1 cellular context compared by ENCODE assay signal in the genomic region with DNA sequence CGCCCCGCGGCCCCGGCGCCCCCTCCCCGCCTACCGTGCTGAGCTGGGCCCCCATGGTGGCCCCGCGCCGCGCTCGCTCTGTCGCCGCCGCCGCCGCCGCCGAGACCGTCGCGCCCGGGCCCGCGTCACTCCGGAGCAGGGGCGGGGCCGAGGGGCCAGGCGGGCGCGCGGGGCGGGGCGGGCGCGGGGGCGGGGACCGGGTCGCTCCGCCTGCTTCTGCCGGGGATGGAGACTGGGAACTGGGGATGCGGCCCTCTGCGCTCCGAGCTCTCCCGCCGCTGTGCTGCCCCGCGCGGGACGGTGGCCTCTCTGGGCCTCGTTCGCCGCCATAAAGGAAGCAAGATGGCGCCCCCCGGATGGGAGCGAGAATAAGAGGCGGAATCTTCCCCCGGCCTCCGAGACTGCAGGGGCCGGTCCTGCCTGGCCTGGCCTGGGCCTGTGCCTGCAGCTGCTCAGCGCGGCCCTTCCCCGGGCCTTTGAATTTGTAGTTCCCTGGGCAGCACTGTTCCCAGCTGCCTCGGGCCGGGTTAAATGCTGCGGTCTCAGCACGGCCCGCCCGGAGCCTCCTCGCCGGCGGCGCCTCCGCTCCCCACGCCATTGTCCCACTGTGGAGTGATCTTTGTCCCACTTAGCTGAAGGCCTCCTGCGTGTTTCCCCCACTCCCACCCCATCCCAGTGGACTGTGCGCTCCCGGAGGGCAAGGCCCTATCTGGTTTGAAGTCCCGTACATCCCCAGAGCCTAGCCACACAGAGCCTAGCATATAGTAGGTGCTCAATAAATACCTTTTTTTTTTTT.
TF ChIP-seq lines count a peak whose summit lies in the region.

A gene (minus strand): TSS at position 132 of the 796 bp plus-strand sequence. CDS start 77 bp downstream, at position 55.

TF ChIP-seq in GM12878, 131 proteins besides CTCF, POLR2A, EP300 and RAD21 (continued from another document and continues in another):
- TF ChIP-seq, protein P1, sequence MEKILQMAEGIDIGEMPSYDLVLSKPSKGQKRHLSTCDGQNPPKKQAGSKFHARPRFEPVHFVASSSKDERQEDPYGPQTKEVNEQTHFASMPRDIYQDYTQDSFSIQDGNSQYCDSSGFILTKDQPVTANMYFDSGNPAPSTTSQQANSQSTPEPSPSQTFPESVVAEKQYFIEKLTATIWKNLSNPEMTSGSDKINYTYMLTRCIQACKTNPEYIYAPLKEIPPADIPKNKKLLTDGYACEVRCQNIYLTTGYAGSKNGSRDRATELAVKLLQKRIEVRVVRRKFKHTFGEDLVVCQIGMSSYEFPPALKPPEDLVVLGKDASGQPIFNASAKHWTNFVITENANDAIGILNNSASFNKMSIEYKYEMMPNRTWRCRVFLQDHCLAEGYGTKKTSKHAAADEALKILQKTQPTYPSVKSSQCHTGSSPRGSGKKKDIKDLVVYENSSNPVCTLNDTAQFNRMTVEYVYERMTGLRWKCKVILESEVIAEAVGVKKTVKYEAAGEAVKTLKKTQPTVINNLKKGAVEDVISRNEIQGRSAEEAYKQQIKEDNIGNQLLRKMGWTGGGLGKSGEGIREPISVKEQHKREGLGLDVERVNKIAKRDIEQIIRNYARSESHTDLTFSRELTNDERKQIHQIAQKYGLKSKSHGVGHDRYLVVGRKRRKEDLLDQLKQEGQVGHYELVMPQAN (conservative IDR thresholded peaks at IDR 0.05) = 0 out of 2 replicates have a peak, but pooled peaks have one; percentile 23
- TF ChIP-seq, protein P2, sequence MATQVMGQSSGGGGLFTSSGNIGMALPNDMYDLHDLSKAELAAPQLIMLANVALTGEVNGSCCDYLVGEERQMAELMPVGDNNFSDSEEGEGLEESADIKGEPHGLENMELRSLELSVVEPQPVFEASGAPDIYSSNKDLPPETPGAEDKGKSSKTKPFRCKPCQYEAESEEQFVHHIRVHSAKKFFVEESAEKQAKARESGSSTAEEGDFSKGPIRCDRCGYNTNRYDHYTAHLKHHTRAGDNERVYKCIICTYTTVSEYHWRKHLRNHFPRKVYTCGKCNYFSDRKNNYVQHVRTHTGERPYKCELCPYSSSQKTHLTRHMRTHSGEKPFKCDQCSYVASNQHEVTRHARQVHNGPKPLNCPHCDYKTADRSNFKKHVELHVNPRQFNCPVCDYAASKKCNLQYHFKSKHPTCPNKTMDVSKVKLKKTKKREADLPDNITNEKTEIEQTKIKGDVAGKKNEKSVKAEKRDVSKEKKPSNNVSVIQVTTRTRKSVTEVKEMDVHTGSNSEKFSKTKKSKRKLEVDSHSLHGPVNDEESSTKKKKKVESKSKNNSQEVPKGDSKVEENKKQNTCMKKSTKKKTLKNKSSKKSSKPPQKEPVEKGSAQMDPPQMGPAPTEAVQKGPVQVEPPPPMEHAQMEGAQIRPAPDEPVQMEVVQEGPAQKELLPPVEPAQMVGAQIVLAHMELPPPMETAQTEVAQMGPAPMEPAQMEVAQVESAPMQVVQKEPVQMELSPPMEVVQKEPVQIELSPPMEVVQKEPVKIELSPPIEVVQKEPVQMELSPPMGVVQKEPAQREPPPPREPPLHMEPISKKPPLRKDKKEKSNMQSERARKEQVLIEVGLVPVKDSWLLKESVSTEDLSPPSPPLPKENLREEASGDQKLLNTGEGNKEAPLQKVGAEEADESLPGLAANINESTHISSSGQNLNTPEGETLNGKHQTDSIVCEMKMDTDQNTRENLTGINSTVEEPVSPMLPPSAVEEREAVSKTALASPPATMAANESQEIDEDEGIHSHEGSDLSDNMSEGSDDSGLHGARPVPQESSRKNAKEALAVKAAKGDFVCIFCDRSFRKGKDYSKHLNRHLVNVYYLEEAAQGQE (IDR thresholded peaks at IDR 0.05; ENCODE audit: low read depth, low read length) = no peak
- no peak for TF ChIP-seq BCL11A (IDR thresholded peaks at IDR 0.05; ENCODE audit: low read depth, low read length)
- TF ChIP-seq, protein P3, sequence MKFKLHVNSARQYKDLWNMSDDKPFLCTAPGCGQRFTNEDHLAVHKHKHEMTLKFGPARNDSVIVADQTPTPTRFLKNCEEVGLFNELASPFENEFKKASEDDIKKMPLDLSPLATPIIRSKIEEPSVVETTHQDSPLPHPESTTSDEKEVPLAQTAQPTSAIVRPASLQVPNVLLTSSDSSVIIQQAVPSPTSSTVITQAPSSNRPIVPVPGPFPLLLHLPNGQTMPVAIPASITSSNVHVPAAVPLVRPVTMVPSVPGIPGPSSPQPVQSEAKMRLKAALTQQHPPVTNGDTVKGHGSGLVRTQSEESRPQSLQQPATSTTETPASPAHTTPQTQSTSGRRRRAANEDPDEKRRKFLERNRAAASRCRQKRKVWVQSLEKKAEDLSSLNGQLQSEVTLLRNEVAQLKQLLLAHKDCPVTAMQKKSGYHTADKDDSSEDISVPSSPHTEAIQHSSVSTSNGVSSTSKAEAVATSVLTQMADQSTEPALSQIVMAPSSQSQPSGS (IDR thresholded peaks at IDR 0.05; ENCODE audit: low read length) = no peak
- no peak for TF ChIP-seq SP1 (IDR thresholded peaks at IDR 0.05; ENCODE audit: low read depth, low read length)
- TF ChIP-seq MEF2B (IDR thresholded peaks at IDR 0.05; ENCODE audit: partially characterized antibody, poor library complexity, severe bottlenecking) = no peak
- TF ChIP-seq, protein P4, sequence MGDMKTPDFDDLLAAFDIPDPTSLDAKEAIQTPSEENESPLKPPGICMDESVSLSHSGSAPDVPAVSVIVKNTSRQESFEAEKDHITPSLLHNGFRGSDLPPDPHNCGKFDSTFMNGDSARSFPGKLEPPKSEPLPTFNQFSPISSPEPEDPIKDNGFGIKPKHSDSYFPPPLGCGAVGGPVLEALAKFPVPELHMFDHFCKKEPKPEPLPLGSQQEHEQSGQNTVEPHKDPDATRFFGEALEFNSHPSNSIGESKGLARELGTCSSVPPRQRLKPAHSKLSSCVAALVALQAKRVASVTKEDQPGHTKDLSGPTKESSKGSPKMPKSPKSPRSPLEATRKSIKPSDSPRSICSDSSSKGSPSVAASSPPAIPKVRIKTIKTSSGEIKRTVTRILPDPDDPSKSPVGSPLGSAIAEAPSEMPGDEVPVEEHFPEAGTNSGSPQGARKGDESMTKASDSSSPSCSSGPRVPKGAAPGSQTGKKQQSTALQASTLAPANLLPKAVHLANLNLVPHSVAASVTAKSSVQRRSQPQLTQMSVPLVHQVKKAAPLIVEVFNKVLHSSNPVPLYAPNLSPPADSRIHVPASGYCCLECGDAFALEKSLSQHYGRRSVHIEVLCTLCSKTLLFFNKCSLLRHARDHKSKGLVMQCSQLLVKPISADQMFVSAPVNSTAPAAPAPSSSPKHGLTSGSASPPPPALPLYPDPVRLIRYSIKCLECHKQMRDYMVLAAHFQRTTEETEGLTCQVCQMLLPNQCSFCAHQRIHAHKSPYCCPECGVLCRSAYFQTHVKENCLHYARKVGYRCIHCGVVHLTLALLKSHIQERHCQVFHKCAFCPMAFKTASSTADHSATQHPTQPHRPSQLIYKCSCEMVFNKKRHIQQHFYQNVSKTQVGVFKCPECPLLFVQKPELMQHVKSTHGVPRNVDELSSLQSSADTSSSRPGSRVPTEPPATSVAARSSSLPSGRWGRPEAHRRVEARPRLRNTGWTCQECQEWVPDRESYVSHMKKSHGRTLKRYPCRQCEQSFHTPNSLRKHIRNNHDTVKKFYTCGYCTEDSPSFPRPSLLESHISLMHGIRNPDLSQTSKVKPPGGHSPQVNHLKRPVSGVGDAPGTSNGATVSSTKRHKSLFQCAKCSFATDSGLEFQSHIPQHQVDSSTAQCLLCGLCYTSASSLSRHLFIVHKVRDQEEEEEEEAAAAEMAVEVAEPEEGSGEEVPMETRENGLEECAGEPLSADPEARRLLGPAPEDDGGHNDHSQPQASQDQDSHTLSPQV (IDR thresholded peaks at IDR 0.05) = no peak
- TF ChIP-seq KAT2A (conservative IDR thresholded peaks at IDR 0.05; ENCODE audit: control insufficient read depth, low read depth, low read length) = no peak
- TF ChIP-seq SUPT20H (IDR thresholded peaks at IDR 0.05; ENCODE audit: borderline replicate concordance, control insufficient read depth, low read depth, low read length) = no peak
- TF ChIP-seq, protein P5, sequence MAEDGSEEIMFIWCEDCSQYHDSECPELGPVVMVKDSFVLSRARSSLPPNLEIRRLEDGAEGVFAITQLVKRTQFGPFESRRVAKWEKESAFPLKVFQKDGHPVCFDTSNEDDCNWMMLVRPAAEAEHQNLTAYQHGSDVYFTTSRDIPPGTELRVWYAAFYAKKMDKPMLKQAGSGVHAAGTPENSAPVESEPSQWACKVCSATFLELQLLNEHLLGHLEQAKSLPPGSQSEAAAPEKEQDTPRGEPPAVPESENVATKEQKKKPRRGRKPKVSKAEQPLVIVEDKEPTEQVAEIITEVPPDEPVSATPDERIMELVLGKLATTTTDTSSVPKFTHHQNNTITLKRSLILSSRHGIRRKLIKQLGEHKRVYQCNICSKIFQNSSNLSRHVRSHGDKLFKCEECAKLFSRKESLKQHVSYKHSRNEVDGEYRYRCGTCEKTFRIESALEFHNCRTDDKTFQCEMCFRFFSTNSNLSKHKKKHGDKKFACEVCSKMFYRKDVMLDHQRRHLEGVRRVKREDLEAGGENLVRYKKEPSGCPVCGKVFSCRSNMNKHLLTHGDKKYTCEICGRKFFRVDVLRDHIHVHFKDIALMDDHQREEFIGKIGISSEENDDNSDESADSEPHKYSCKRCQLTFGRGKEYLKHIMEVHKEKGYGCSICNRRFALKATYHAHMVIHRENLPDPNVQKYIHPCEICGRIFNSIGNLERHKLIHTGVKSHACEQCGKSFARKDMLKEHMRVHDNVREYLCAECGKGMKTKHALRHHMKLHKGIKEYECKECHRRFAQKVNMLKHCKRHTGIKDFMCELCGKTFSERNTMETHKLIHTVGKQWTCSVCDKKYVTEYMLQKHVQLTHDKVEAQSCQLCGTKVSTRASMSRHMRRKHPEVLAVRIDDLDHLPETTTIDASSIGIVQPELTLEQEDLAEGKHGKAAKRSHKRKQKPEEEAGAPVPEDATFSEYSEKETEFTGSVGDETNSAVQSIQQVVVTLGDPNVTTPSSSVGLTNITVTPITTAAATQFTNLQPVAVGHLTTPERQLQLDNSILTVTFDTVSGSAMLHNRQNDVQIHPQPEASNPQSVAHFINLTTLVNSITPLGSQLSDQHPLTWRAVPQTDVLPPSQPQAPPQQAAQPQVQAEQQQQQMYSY (CRISPR knock-in tag; IDR thresholded peaks at IDR 0.05) = no peak
- TF ChIP-seq CEBPB (IDR thresholded peaks at IDR 0.05; ENCODE audit: borderline replicate concordance in 1 of 2, low read depth in 2 of 2, low read length in 2 of 2) = no peak
- TF ChIP-seq NFYA (IDR thresholded peaks at IDR 0.05; ENCODE audit: borderline replicate concordance, low read depth, low read length) = no peak
- no peak for TF ChIP-seq TBL1XR1 (IDR thresholded peaks at IDR 0.05; ENCODE audit: low read depth, low read length)
- TF ChIP-seq CBFB (IDR thresholded peaks at IDR 0.05; ENCODE audit: low read depth) = peak; percentile 25; the same call in 1 of the 2 replicates
- TF ChIP-seq ZZZ3 (IDR thresholded peaks at IDR 0.05; ENCODE audit: control insufficient read depth, insufficient read length, low read depth) = no peak
- TF ChIP-seq, protein P6, sequence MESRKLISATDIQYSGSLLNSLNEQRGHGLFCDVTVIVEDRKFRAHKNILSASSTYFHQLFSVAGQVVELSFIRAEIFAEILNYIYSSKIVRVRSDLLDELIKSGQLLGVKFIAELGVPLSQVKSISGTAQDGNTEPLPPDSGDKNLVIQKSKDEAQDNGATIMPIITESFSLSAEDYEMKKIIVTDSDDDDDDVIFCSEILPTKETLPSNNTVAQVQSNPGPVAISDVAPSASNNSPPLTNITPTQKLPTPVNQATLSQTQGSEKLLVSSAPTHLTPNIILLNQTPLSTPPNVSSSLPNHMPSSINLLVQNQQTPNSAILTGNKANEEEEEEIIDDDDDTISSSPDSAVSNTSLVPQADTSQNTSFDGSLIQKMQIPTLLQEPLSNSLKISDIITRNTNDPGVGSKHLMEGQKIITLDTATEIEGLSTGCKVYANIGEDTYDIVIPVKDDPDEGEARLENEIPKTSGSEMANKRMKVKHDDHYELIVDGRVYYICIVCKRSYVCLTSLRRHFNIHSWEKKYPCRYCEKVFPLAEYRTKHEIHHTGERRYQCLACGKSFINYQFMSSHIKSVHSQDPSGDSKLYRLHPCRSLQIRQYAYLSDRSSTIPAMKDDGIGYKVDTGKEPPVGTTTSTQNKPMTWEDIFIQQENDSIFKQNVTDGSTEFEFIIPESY (IDR thresholded peaks at IDR 0.05) = no peak
- no peak for TF ChIP-seq SMAD5 (IDR thresholded peaks at IDR 0.05; ENCODE audit: low read depth)
- no peak for TF ChIP-seq ZNF274 (IDR thresholded peaks at IDR 0.05; ENCODE audit: insufficient read depth, insufficient read length)
- TF ChIP-seq SRF (IDR thresholded peaks at IDR 0.05; ENCODE audit: low read depth in 2 of 2, low read length in 2 of 2) = no peak
- peak; percentile 87 for TF ChIP-seq CREB1 (IDR thresholded peaks at IDR 0.05; ENCODE audit: low read depth)
- TF ChIP-seq ZNF622 (IDR thresholded peaks at IDR 0.05) = no peak
- TF ChIP-seq RFX5 (IDR thresholded peaks at IDR 0.05; ENCODE audit: low read depth, low read length) = no peak
- TF ChIP-seq, protein P7, sequence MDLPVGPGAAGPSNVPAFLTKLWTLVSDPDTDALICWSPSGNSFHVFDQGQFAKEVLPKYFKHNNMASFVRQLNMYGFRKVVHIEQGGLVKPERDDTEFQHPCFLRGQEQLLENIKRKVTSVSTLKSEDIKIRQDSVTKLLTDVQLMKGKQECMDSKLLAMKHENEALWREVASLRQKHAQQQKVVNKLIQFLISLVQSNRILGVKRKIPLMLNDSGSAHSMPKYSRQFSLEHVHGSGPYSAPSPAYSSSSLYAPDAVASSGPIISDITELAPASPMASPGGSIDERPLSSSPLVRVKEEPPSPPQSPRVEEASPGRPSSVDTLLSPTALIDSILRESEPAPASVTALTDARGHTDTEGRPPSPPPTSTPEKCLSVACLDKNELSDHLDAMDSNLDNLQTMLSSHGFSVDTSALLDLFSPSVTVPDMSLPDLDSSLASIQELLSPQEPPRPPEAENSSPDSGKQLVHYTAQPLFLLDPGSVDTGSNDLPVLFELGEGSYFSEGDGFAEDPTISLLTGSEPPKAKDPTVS (IDR thresholded peaks at IDR 0.05; ENCODE audit: low read depth, low read length) = no peak
- no peak for TF ChIP-seq MYB (IDR thresholded peaks at IDR 0.05; ENCODE audit: borderline replicate concordance, low read depth, low read length)
- TF ChIP-seq, protein P8, sequence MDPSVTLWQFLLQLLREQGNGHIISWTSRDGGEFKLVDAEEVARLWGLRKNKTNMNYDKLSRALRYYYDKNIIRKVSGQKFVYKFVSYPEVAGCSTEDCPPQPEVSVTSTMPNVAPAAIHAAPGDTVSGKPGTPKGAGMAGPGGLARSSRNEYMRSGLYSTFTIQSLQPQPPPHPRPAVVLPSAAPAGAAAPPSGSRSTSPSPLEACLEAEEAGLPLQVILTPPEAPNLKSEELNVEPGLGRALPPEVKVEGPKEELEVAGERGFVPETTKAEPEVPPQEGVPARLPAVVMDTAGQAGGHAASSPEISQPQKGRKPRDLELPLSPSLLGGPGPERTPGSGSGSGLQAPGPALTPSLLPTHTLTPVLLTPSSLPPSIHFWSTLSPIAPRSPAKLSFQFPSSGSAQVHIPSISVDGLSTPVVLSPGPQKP (IDR thresholded peaks at IDR 0.05; ENCODE audit: low read depth, low read length) = no peak
- TF ChIP-seq MEF2A (IDR thresholded peaks at IDR 0.05; ENCODE audit: insufficient read depth, low read depth, low read length) = no peak
- TF ChIP-seq EZH2 (IDR thresholded peaks at IDR 0.05; ENCODE audit: borderline replicate concordance, control insufficient read depth, low read depth, low read length) = no peak
- no peak for TF ChIP-seq SIN3A (IDR thresholded peaks at IDR 0.05; ENCODE audit: low read depth, low read length)
- no peak for TF ChIP-seq BHLHE40 (IDR thresholded peaks at IDR 0.05; ENCODE audit: borderline replicate concordance in 1 of 2, low read depth in 2 of 2, low read length in 1 of 2)
- TF ChIP-seq ZNF24 (IDR thresholded peaks at IDR 0.05) = no peak
- no peak for TF ChIP-seq KDM1A (IDR thresholded peaks at IDR 0.05; ENCODE audit: borderline replicate concordance)
- TF ChIP-seq SREBF1 (IDR thresholded peaks at IDR 0.05; ENCODE audit: low read length) = no peak
- no peak for TF ChIP-seq GABPA (IDR thresholded peaks at IDR 0.05; ENCODE audit: low read depth)
- TF ChIP-seq SMAD1 (IDR thresholded peaks at IDR 0.05; ENCODE audit: low read depth, partially characterized antibody) = no peak
